19 cellular contexts compared by ENCODE assay signal in the genomic region with DNA sequence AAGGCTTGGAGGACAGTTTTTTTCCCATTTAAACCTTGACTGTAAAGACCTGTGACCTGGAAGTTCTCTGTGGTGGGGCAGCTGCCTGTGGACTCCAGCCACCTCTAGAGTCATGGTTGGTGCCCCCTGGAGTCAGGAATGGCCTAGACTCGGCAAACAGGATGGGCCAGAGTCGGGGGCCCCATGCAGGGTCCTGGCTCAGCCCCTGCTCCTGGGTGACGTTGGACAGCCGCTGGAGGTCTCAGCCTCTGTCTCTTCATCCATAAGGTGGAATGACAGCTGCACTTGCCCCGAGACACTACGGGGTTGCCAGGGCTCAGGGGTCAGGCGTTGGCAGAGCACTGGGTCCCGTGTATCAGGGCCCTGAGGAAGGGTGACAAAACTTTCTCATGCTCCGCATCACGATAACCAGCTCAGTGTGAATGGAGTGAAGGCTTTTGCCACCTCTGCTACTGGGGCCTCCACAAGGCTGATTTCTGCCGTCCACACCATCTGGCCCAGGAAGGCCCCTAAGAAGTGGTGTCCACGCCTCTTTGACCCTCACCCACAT. TPM values are rescaled to one million over a fixed set of nuclear protein-coding genes. Genes with fewer than 3 reads are reported as not detected.
DNase-seq lines count a peak whose midpoint lies in the region; ATAC-seq and TF ChIP-seq lines count a peak whose summit lies in the region.
"Had no signal": no experiment of that assay in that cellular context is flagged by ENCODE, and none has a peak within 500 bp of the region (broad histone marks: within the 10 kb centered on the region; RNA-seq: fewer than 3 reads in every experiment).

No MANE protein-coding gene starts in this region.

- DNase-seq in left ventricle myocardium superior (peak; percentile 7), left ventricle myocardium inferior (no peak), PC-3 (no peak), right lobe of liver (peak in 2 of 3 donors; percentile 6 to 24), osteoblast (ENCODE audit: insufficient read length, low spot score, missing footprints) (peak; percentile 80), NCI-H128 (lab: John Stamatoyannopoulos, UW; ENCODE audit: unreplicated experiment) (no peak)
- DNase-seq in T-helper 2 cell treated with Interferon-gamma antibody and Interleukin-4, amounts not matched to agents 5 μg/mL and 100 μg/mL, for 36 hours (ENCODE audit: low spot score) = no peak
- DNase-seq: Calu3; CD8-positive, alpha-beta T cell; DND-41; EL; KBM-7 had no signal

- no peaks in the 10 kb centered on the region for H3K79me2 ChIP-seq in PC-3 (ENCODE audit: low read length)
- H3K79me2 ChIP-seq in osteoblast (ENCODE audit: insufficient read depth, low read length) = no peaks in the 10 kb centered on the region

- H3K36me3 ChIP-seq in left ventricle myocardium inferior (no peaks in the 10 kb centered on the region), PC-3 (ENCODE audit: low read depth, low read length) (no peaks in the 10 kb centered on the region), right lobe of liver (no peaks in the 10 kb centered on the region), osteoblast (ENCODE audit: insufficient read depth, low read length) (no peaks in the 10 kb centered on the region)
- H3K36me3 ChIP-seq: BLaER1 treated with 17β-estradiol and CSF1 and Interleukin-3, amounts not matched to agents 10 nM and 100 nM; HAP-1 had no signal

- no peak overlapping the region for H3K4me2 ChIP-seq in PC-3 (ENCODE audit: low read length)
- no peak overlapping the region for H3K4me2 ChIP-seq in osteoblast (ENCODE audit: insufficient read depth, low read length)

- H4K20me1 ChIP-seq in PC-3 (ENCODE audit: low read length) (0 out of 2 replicates have a peak, but pooled peaks cover 2% of the 10 kb centered on the region), osteoblast (ENCODE audit: insufficient read depth, low read length) (no peaks in the 10 kb centered on the region)

- H3K27me3 Mint-ChIP-seq in T-helper 2 cell treated with Interferon-gamma antibody and Interleukin-4, amounts not matched to agents 5 μg/mL and 100 μg/mL, for 36 hours (ENCODE audit: low read depth) = no peaks in the 10 kb centered on the region
- H3K27me3 Mint-ChIP-seq: B cell, IgD-negative memory B cell had no signal

- no peak overlapping the region for H3K27ac Mint-ChIP-seq in T-helper 2 cell treated with Interferon-gamma antibody and Interleukin-4, amounts not matched to agents 5 μg/mL and 100 μg/mL, for 36 hours
- H3K27ac Mint-ChIP-seq: B cell, IgD-negative memory B cell had no signal

- H3K27me3 ChIP-seq in left ventricle myocardium inferior (ENCODE audit: low read depth) (peaks cover 86% of the 10 kb centered on the region), PC-3 (ENCODE audit: low read length) (peaks cover 93% of the 10 kb centered on the region), right lobe of liver (no peaks in the 10 kb centered on the region), osteoblast (ENCODE audit: insufficient read depth, low read length) (no peaks in the 10 kb centered on the region)

- ATAC-seq in left ventricle myocardium superior (no peak), PC-3 (no peak), right lobe of liver (no peak), GM21390 (IDR thresholded peaks at IDR 0.05; ENCODE audit: unreplicated experiment) (no peak)
- ATAC-seq: CD8-positive, alpha-beta T cell; GM12878 had no signal

- WGBS in right lobe of liver (ENCODE audit: insufficient coverage, low coverage, low lambda C conversion rate, missing lambda C conversion rate) = 59% methylated on average over 5 of the region's 12 CpGs

- H3K9ac ChIP-seq in PC-3 (ENCODE audit: low read length) = no peak overlapping the region
- H3K9ac ChIP-seq: BLaER1 treated with 17β-estradiol and CSF1 and Interleukin-3, amounts not matched to agents 10 nM and 100 nM had no signal

- H3K9me2 ChIP-seq in PC-3 (replicated peaks; ENCODE audit: low read length) = no peaks in the 10 kb centered on the region

- no peak overlapping the region for H2AFZ ChIP-seq in PC-3 (ENCODE audit: low read length)
- no peak overlapping the region for H2AFZ ChIP-seq in osteoblast (ENCODE audit: low read length)

- H3K9me3 Mint-ChIP-seq in T-helper 2 cell treated with Interferon-gamma antibody and Interleukin-4, amounts not matched to agents 5 μg/mL and 100 μg/mL, for 36 hours = peaks cover 7% of the 10 kb centered on the region
- H3K9me3 Mint-ChIP-seq: CD8-positive, alpha-beta T cell had no signal

- TF ChIP-seq CTCF in left ventricle myocardium inferior (IDR thresholded peaks at IDR 0.05; ENCODE audit: borderline replicate concordance) (no peak), PC-3 (conservative IDR thresholded peaks at IDR 0.05; ENCODE audit: low read depth, low read length) (0 out of 2 replicates have a peak, but pooled peaks have one; percentile 28), right lobe of liver (IDR thresholded peaks at IDR 0.05) (no peak), osteoblast (IDR thresholded peaks at IDR 0.05; ENCODE audit: extremely low read depth, low read depth, low read length) (no peak)

- POLR2A ChIA-PET in PC-3 (lab: Charles Lee; ENCODE audit: unreplicated experiment) = no interaction called here

- H3K4me1 ChIP-seq in left ventricle myocardium inferior (no peaks in the 10 kb centered on the region), PC-3 (ENCODE audit: insufficient read depth, low read length) (no peaks in the 10 kb centered on the region), right lobe of liver (no peaks in the 10 kb centered on the region), osteoblast (ENCODE audit: insufficient read depth, low read length) (no peaks in the 10 kb centered on the region)
- H3K4me1 ChIP-seq: HAP-1 had no signal

- no peaks in the 10 kb centered on the region for H3F3A ChIP-seq in PC-3 (ENCODE audit: low read length, unreplicated experiment)

- H3K27ac ChIP-seq in left ventricle myocardium inferior (replicated peaks) = no peak overlapping the region
- no peak overlapping the region for H3K27ac ChIP-seq in PC-3 (ENCODE audit: low read length)
- no peak overlapping the region for H3K27ac ChIP-seq in right lobe of liver
- H3K27ac ChIP-seq in osteoblast (ENCODE audit: low read depth, low read length) = no peak overlapping the region
- H3K27ac ChIP-seq: BLaER1 treated with 17β-estradiol and CSF1 and Interleukin-3, amounts not matched to agents 10 nM and 100 nM had no signal

- BruUV-seq in PC-3 (replicated peaks; lab: Mats Ljungman, UMichigan) = no TSS peak

- no peak overlapping the region for H3K4me3 Mint-ChIP-seq in T-helper 2 cell treated with Interferon-gamma antibody and Interleukin-4, amounts not matched to agents 5 μg/mL and 100 μg/mL, for 36 hours
- H3K4me3 Mint-ChIP-seq: B cell; CD8-positive, alpha-beta T cell; IgD-negative memory B cell had no signal

- H3K4me3 ChIP-seq in left ventricle myocardium inferior (no peak overlapping the region), PC-3 (ENCODE audit: low read length) (no peak overlapping the region), right lobe of liver (no peak overlapping the region), osteoblast (ENCODE audit: insufficient read depth, low read length) (no peak overlapping the region)
- H3K4me3 ChIP-seq: BLaER1 treated with 17β-estradiol and CSF1 and Interleukin-3, amounts not matched to agents 10 nM and 100 nM; GM12878; HAP-1 had no signal

- H3K9me3 ChIP-seq in left ventricle myocardium inferior (replicated peaks) (no peaks in the 10 kb centered on the region), PC-3 (ENCODE audit: low read length) (no peaks in the 10 kb centered on the region; the same call in 1 of the 2 replicates), right lobe of liver (no peaks in the 10 kb centered on the region), osteoblast (ENCODE audit: low read depth, low read length) (no peaks in the 10 kb centered on the region)
- H3K9me3 ChIP-seq: HAP-1 had no signal

- intact Hi-C loops in left ventricle myocardium superior (cut with micrococcal nuclease) (no loop called here), left ventricle myocardium inferior (cut with micrococcal nuclease) (no loop called here), PC-3 (cut with micrococcal nuclease) (no loop called here), right lobe of liver (cut with DNase I) (no loop called here)

- no peaks in the 10 kb centered on the region for H3K4me1 Mint-ChIP-seq in T-helper 2 cell treated with Interferon-gamma antibody and Interleukin-4, amounts not matched to agents 5 μg/mL and 100 μg/mL, for 36 hours (ENCODE audit: low read depth)
- H3K4me1 Mint-ChIP-seq: B cell had no signal

- no peaks in the 10 kb centered on the region for H3K36me3 Mint-ChIP-seq in T-helper 2 cell treated with Interferon-gamma antibody and Interleukin-4, amounts not matched to agents 5 μg/mL and 100 μg/mL, for 36 hours (ENCODE audit: low read depth)
- H3K36me3 Mint-ChIP-seq: CD8-positive, alpha-beta T cell; IgD-negative memory B cell had no signal

- TF ChIP-seq POLR2A in right lobe of liver (IDR thresholded peaks at IDR 0.05) = no peak

- CTCF ChIA-PET in PC-3 (lab: Charles Lee) = no interaction called here

RNA-seq across cellular contexts. Expression of gene TTC34, which starts 58.5 kb away (rescaled TPM):
- total RNA-seq in left ventricle myocardium superior (0.59 TPM), left ventricle myocardium inferior (0.91 TPM), PC-3 (2014; rRNA removed) (0.11 and 1.2 TPM in 2 replicates), right lobe of liver (under 1 TPM in 5 of 6 experiments, not detected in 1; 0.06 to 0.23 (median 0.18) TPM), osteoblast (0.29 and 0.36 TPM in 2 replicates)
- total RNA-seq: A172 had no signal

Comparison
In these comparisons a context has a peak if more than half of its experiments do, and no peak if none do; other contexts are left out.
1. DNase-seq: peak in left ventricle myocardium superior (single experiment), right lobe of liver (2 of 3) and osteoblast (single experiment); none in left ventricle myocardium inferior (single experiment), PC-3 (single experiment), NCI-H128 (single experiment) and T-helper 2 cell treated with Interferon-gamma antibody and Interleukin-4, amounts not matched to agents 5 μg/mL and 100 μg/mL, for 36 hours (single experiment).